In the genomic region with DNA sequence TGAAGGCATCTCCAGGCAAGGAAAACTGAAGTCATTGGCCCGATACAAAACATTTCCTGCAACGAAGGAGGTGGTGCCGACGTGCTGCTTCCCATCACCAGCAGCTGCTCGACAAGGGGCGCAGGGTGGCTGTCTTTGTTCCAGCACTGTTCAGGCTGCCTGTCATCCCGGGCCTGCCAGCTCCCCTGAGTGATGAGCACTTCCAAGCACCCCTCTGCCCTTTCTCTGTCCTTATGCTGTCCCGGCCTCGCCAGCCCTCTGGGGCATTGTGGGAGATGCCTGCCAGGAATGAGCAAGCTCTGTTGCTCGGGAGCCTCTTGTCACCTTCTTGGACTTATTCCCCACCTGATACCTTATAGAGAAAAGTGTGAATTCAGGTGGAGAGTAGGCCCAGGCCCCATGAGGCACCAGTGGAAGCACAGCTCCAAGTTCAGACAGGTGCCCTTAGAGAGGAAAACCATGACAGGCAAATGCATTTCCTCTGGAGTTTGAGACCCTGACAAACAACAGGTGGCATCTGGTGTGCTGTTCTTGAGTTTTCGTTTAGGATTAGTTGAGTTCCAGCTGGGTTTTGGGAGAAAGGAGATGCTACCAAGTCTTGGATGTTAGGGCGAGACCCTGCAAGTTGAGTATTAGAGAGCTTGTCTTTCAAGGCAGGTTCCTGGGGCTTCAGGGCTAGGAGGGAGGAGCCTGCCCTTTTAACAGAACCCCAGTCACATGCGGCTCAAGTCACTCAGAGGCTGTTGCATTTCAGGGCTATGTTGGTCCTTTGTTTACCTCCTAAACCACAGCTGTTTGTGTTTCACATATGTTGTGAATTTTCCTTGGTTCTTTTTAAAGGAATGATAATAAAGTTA, we compare ENCODE assay signal across 14 cellular contexts. TPM values are rescaled to one million over a fixed set of nuclear protein-coding genes. Genes with fewer than 3 reads are reported as not detected.
DNase-seq lines count a peak whose midpoint lies in the region; ATAC-seq, FAIRE-seq and TF ChIP-seq lines count a peak whose summit lies in the region.
"Had no signal": no experiment of that assay in that cellular context is flagged by ENCODE, and none has a peak within 500 bp of the region (broad histone marks: within the 10 kb centered on the region; RNA-seq: fewer than 3 reads in every experiment).

No MANE protein-coding gene starts in this region.

- no peak for TF ChIP-seq POLR2A in GM12892 (IDR thresholded peaks at IDR 0.05; ENCODE audit: low read depth, low read length)

- POLR2A ChIA-PET in OCI-LY7 (lab: Charles Lee) = interaction anchor here (0.6 to 1.5 kb wide), 3 partner anchors 16 to 36 kb away, joined by 3 to 7 read pairs (median 7); no protein-coding TSS in a partner anchor

- H3K27ac Mint-ChIP-seq in central memory CD8-positive, alpha-beta T cell (ENCODE audit: low read depth) = peak overlapping the region; percentile 32
- H3K27ac Mint-ChIP-seq in nephron = peak overlapping the region in 2 of 3 experiments; percentile 67 to 87

- H4K20me1 ChIP-seq in OCI-LY7 (ENCODE audit: insufficient read depth, low read length) = no peaks in the 10 kb centered on the region

- H3K9me2 ChIP-seq in OCI-LY7 (ENCODE audit: insufficient read depth, low read length) = no peaks in the 10 kb centered on the region

- peaks cover 13% of the 10 kb centered on the region for H3K4me1 Mint-ChIP-seq in central memory CD8-positive, alpha-beta T cell
- H3K4me1 Mint-ChIP-seq in nephron = peaks cover 49% of the 10 kb centered on the region

- H3K27ac ChIP-seq in OCI-LY7 (ENCODE audit: low read depth, low read length, poor library complexity, severe bottlenecking) = peak overlapping the region; percentile 74
- H3K27ac ChIP-seq: suprapubic skin had no signal

- TF ChIP-seq CTCF in OCI-LY7 (conservative IDR thresholded peaks at IDR 0.05; ENCODE audit: low read length) = no peak
- no peak for TF ChIP-seq CTCF in nephron (IDR thresholded peaks at IDR 0.05; ENCODE audit: unreplicated experiment in 3 of 3)

- H3K36me3 ChIP-seq in OCI-LY7 (ENCODE audit: insufficient read depth, low read length) = peaks cover 82% of the 10 kb centered on the region

- no peak overlapping the region for H3K4me3 Mint-ChIP-seq in central memory CD8-positive, alpha-beta T cell
- H3K4me3 Mint-ChIP-seq in nephron = peak overlapping the region in 1 of 3 experiments; percentile 48

- H3K4me1 ChIP-seq in OCI-LY7 (ENCODE audit: insufficient read depth, low read length, poor library complexity, severe bottlenecking) = peaks cover 42% of the 10 kb centered on the region

- DNase-seq in OCI-LY7 (ENCODE audit: low spot score) (peak; percentile 42), GM12892 (ENCODE audit: insufficient read length) (no peak), NCI-H187 (lab: John Stamatoyannopoulos, UW) (no peak)
- no peak for DNase-seq in central memory CD8-positive, alpha-beta T cell (ENCODE audit: low spot score in 2 of 2)
- DNase-seq: cortex of kidney; GDM1; hippocampal formation; NCI-H2081; SHP77; stimulated activated CD4-positive, alpha-beta T cell treated with anti-CD3 and anti-CD28 coated beads, Interleukin-1b, Interleukin-23, amount 100 ng/mL, for 48 hours had no signal

- CTCF ChIA-PET in OCI-LY7 (lab: Charles Lee; ENCODE audit: unreplicated experiment) = interaction anchor here (1.2 to 1.8 kb wide), 2 partner anchors 16 to 20 kb away, joined by 3 to 7 read pairs; no protein-coding TSS in a partner anchor

- no peaks in the 10 kb centered on the region for H3K79me2 ChIP-seq in OCI-LY7 (ENCODE audit: insufficient read depth, low read depth, low read length)

- no peaks in the 10 kb centered on the region for H3K27me3 Mint-ChIP-seq in central memory CD8-positive, alpha-beta T cell
- H3K27me3 Mint-ChIP-seq in nephron (ENCODE audit: low read depth) = peaks cover 3% of the 10 kb centered on the region

- no peaks in the 10 kb centered on the region for H3K9me3 ChIP-seq in OCI-LY7 (ENCODE audit: low read length)
- H3K9me3 ChIP-seq: suprapubic skin had no signal

- no peak for ATAC-seq in central memory CD8-positive, alpha-beta T cell (replicated peaks; ENCODE audit: extremely low read depth, poor library complexity, severe bottlenecking)
- ATAC-seq in HG02642 (IDR thresholded peaks at IDR 0.05; ENCODE audit: poor library complexity, unreplicated experiment) = no peak

- H3K9me3 Mint-ChIP-seq in central memory CD8-positive, alpha-beta T cell = no peaks in the 10 kb centered on the region
- no peaks in the 10 kb centered on the region for H3K9me3 Mint-ChIP-seq in nephron

- peak overlapping the region; percentile 62 for H3K4me2 ChIP-seq in OCI-LY7 (ENCODE audit: low read length)

- TSS peak; percentile 81 for BruUV-seq in OCI-LY7 (replicated peaks; lab: Mats Ljungman, UMichigan)

- intact Hi-C loops in OCI-LY7 (cut with micrococcal nuclease; ENCODE audit: unreplicated experiment) = loop anchor here (1.0 kb wide), 2 partner anchors 17 to 35 kb away; no protein-coding TSS in a partner anchor

- peaks cover 21% of the 10 kb centered on the region for H3K36me3 Mint-ChIP-seq in central memory CD8-positive, alpha-beta T cell (ENCODE audit: insufficient read depth)
- H3K36me3 Mint-ChIP-seq in nephron (ENCODE audit: low read depth) = peaks cover 50% of the 10 kb centered on the region

- FAIRE-seq in G401.6 (lab: Jason Lieb, UNC) (peak; percentile 84), GM12892 (lab: Jason Lieb, UNC) (no peak)

- H3K4me3 ChIP-seq in OCI-LY7 (ENCODE audit: low read depth, low read length, poor library complexity, severe bottlenecking) = no peak overlapping the region
- H3K4me3 ChIP-seq: suprapubic skin had no signal

- H2AFZ ChIP-seq in OCI-LY7 (ENCODE audit: low read length) = no peak overlapping the region

RNA-seq across cellular contexts. Expression of gene BBC3, which starts 21.4 kb away (rescaled TPM):
- 6.9 and 8.9 TPM in 2 replicates for total RNA-seq in OCI-LY7 (2014; rRNA removed; shearing (Covaris generic))
- total RNA-seq in OCI-LY7 (2022) = 10.5 and 13.2 TPM in 2 replicates
- polyA plus RNA-seq in GM12892 (2012; ENCODE audit: missing spikeins) = 6.5 TPM

RNA-seq across cellular contexts. Expression of gene CCDC9, which starts 46.8 kb away (rescaled TPM):
- total RNA-seq in OCI-LY7 (2014; rRNA removed; shearing (Covaris generic)) = 6.5 and 7.9 TPM in 2 replicates
- total RNA-seq in OCI-LY7 (2022) = 19.3 and 19.7 TPM in 2 replicates
- polyA plus RNA-seq in GM12892 (2012; ENCODE audit: missing spikeins) = 8.4 TPM
